In genomic region chr9:137168907-137169763, GRCh38 we compare ENCODE assay signal across 8 cellular contexts. TPM values are rescaled to one million over a fixed set of nuclear protein-coding genes. Genes with fewer than 3 reads are reported as not detected.
DNase-seq lines count a peak whose midpoint lies in the region; ATAC-seq and TF ChIP-seq lines count a peak whose summit lies in the region.

No MANE protein-coding gene starts in this region.

- no peak for ATAC-seq in GM18505 (IDR thresholded peaks at IDR 0.05; ENCODE audit: unreplicated experiment)

- DNase-seq in BE2C (peak; percentile 80), NCI-H345 treated with DMSO at 0.1 percent for 48 hours (lab: John Stamatoyannopoulos, UW; ENCODE audit: unreplicated experiment) (peak; percentile 80), astrocyte of the hippocampus (ENCODE audit: low read depth, low spot score) (peak; percentile 66), iris pigment epithelial cell (ENCODE audit: low read depth) (peak; percentile 60), lower leg skin (ENCODE audit: low spot score in 2 of 2) (no peak)

- intact Hi-C loops in lower leg skin (cut with DNase I; ENCODE audit: low total_unique reads): no loop called here

- no peak overlapping the region for H3K27ac ChIP-seq in thymus (ENCODE audit: low read depth)

- peak overlapping the region; percentile 44 for H3K4me3 ChIP-seq in BE2C (ENCODE audit: low read depth, low read length)
- H3K4me3 ChIP-seq in thymus (ENCODE audit: low read length): peak overlapping the region; percentile 17
- no peak overlapping the region for H3K4me3 ChIP-seq in lower leg skin (ENCODE audit: low read depth, poor library complexity, severe bottlenecking)

- TF ChIP-seq POLR2A in GM18526 (IDR thresholded peaks at IDR 0.05; ENCODE audit: extremely low read depth, insufficient read length) (peak; percentile 36), lower leg skin (IDR thresholded peaks at IDR 0.05) (no peak), GM18505 (IDR thresholded peaks at IDR 0.05; ENCODE audit: borderline replicate concordance, extremely low read depth, insufficient read depth, insufficient read length) (no peak)

- WGBS in thymus: under 1% methylated on average over 114 of the region's 114 CpGs
- 0 to 2% methylated on average over 19 to 41 of the region's 114 CpGs for WGBS in lower leg skin, 2 donors

- TF ChIP-seq CTCF in BE2C (IDR thresholded peaks at IDR 0.05; ENCODE audit: low read depth, low read length): no peak
- TF ChIP-seq CTCF in lower leg skin (IDR thresholded peaks at IDR 0.05): no peak

- H3K4me1 ChIP-seq in BE2C: peaks cover 6% of the 10 kb centered on the region
- H3K4me1 ChIP-seq in thymus (ENCODE audit: control insufficient read depth, insufficient read depth, low read length): peaks cover 32% of the 10 kb centered on the region

- H3K9me3 ChIP-seq in BE2C: no peaks in the 10 kb centered on the region
- H3K9me3 ChIP-seq in thymus (ENCODE audit: control insufficient read depth): no peaks in the 10 kb centered on the region

- H3K27me3 ChIP-seq in BE2C (peaks cover 62% of the 10 kb centered on the region), thymus (ENCODE audit: control insufficient read depth, insufficient read depth) (peaks cover 60% of the 10 kb centered on the region)

- no peaks in the 10 kb centered on the region for H3K36me3 ChIP-seq in BE2C
- no peaks in the 10 kb centered on the region for H3K36me3 ChIP-seq in thymus (ENCODE audit: control insufficient read depth, insufficient read depth)

RNA-seq across cellular contexts. Expression of gene LRRC26, which starts 0.7 kb away (rescaled TPM):
- 1.1 TPM for polyA plus RNA-seq in BE2C (2012; ENCODE audit: insufficient read depth, insufficient read length, low read depth)
- polyA plus RNA-seq in thymus: 0.05 TPM
- 10 to 100 TPM in 3 of 4 donors, 1 to 10 TPM in 1; 4.1 to 29.0 (median 21.3) TPM for total RNA-seq in lower leg skin

RNA-seq across cellular contexts. Expression of gene TMEM210, which starts 2.7 kb away (rescaled TPM):
- 1.7 TPM for polyA plus RNA-seq in BE2C (2012; ENCODE audit: insufficient read depth, insufficient read length, low read depth)
- polyA plus RNA-seq in thymus: 0.07 TPM
- total RNA-seq in lower leg skin: not detected

RNA-seq across cellular contexts. Expression of gene ANAPC2, which starts 19.2 kb away (rescaled TPM):
- polyA plus RNA-seq in BE2C (2012; ENCODE audit: insufficient read depth, insufficient read length, low read depth): 302 TPM
- polyA plus RNA-seq in thymus: 69.4 TPM
- 10 to 100 TPM; 26.2 to 69.3 (median 30.5) TPM for total RNA-seq in lower leg skin

RNA-seq across cellular contexts. Expression of gene SSNA1, which starts 19.3 kb away (rescaled TPM):
- 268 TPM for polyA plus RNA-seq in BE2C (2012; ENCODE audit: insufficient read depth, insufficient read length, low read depth)
- polyA plus RNA-seq in thymus: 74.9 TPM
- total RNA-seq in lower leg skin: 100 to 1,000 TPM in 2 of 4 donors, 10 to 100 TPM in 2; 79.2 to 112 (median 93.1) TPM

RNA-seq across cellular contexts. Expression of gene GRIN1, which starts 30.2 kb away (rescaled TPM):
- 5.4 TPM for polyA plus RNA-seq in BE2C (2012; ENCODE audit: insufficient read depth, insufficient read length, low read depth)
- 0.18 TPM for polyA plus RNA-seq in thymus
- total RNA-seq in lower leg skin: 1 to 10 TPM in 1 of 4 donors, under 1 TPM in 2, not detected in 1; 0.10 to 2.4 (median 0.49) TPM

Comparison
In these comparisons a context has a peak if more than half of its experiments do, and no peak if none do; other contexts are left out.
1. DNase-seq: peak in BE2C (single experiment), NCI-H345 treated with DMSO at 0.1 percent for 48 hours (single experiment), astrocyte of the hippocampus (single experiment) and iris pigment epithelial cell (single experiment); none in lower leg skin (0 of 2).